Comparison of ENCODE assay signal across 8 cellular contexts in the genomic region with DNA sequence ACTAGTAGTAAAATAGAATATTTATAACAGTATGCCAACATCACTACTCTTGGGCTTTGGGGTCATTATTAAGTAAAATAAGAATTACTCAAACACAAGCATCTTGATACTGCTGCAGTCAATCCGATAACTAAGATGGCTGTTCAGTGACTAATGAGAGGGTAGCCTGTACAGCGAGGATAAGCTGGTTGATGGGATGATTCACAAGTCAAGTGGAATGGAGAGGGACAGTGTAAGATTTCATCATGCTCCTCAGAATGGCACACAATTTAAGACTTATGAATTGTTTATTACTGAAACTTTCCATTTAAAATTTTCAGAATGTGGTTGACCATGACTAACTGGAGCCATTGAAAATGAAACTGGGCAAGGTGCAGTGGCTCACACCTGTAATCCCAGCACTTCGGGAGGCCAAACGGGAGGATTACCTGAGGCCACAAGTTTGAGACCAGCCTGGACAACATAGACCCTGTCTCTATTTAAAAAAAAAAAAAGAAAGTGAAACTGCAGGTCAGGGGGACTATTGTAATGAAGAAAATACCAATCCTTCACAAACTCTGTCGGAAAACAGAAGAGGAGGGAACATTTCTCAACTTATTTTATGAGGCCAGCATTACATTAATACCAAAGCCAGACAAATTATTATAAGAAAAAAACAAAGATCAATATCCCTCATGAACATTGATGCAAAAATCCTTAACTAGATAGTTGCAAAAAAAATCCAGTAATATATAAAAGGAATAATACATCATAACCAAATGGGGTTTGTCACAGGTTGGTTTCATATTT. TPM values are rescaled to one million over a fixed set of nuclear protein-coding genes. Genes with fewer than 3 reads are reported as not detected.
DNase-seq lines count a peak whose midpoint lies in the region; ATAC-seq, FAIRE-seq and TF ChIP-seq lines count a peak whose summit lies in the region.

No MANE protein-coding gene starts in this region.

- H2BK20ac ChIP-seq in IMR-90 (ENCODE audit: low read depth, low read length) = no peak overlapping the region

- dilution Hi-C loops in IMR-90 (cut with HindIII; ENCODE audit: low sequenced_read_pairs, unreplicated experiment) = no loop called here

- no CpG with 5 or more reads among the region's 5 CpGs for WGBS in IMR-90 (ENCODE audit: extremely low coverage in 2 of 2, insufficient read length in 1 of 2), 2 experiments

- peaks cover 3% of the 10 kb centered on the region; the same call in 1 of the 2 replicates for H3K9me1 ChIP-seq in IMR-90 (ENCODE audit: insufficient read depth, low read length)

- TF ChIP-seq CTCF in IMR-90 (conservative IDR thresholded peaks at IDR 0.05; ENCODE audit: low read depth, low read length) (no peak), GM20000 (IDR thresholded peaks at IDR 0.05; ENCODE audit: extremely low read depth, missing control alignments) (no peak)

- intact Hi-C loops in IMR-90 (cut with micrococcal nuclease) = loop anchor here (5.0 kb wide), 1 partner anchor 61 kb away; no protein-coding TSS in a partner anchor

- no peak for TF ChIP-seq RAD21 in IMR-90 (IDR thresholded peaks at IDR 0.05; ENCODE audit: low read length)

- H3K36me3 Mint-ChIP-seq in activated T-cell treated with anti-CD3 and anti-CD28 coated beads, Interleukin-2, amount 50 U/mL, for 24 hours (ENCODE audit: low read depth) = peaks cover 53% of the 10 kb centered on the region
- H3K36me3 Mint-ChIP-seq in stimulated activated effector memory CD8-positive, alpha-beta T cell treated with anti-CD3 and anti-CD28 coated beads, Interleukin-12 subunit alpha, Interleukin-12 subunit beta, amount 100 ng/mL, for 72 hours = peaks cover 16% of the 10 kb centered on the region

- peak overlapping the region; percentile 93 for H3K27ac Mint-ChIP-seq in activated T-cell treated with anti-CD3 and anti-CD28 coated beads, Interleukin-2, amount 50 U/mL, for 24 hours
- peak overlapping the region; percentile 89 for H3K27ac Mint-ChIP-seq in stimulated activated effector memory CD8-positive, alpha-beta T cell treated with anti-CD3 and anti-CD28 coated beads, Interleukin-12 subunit alpha, Interleukin-12 subunit beta, amount 100 ng/mL, for 72 hours

- BruUV-seq in IMR-90 (replicated peaks; lab: Mats Ljungman, UMichigan) = no TSS peak

- peak; percentile 84 for ATAC-seq in IMR-90 (ENCODE audit: low read depth)
- peak; percentile 95 for ATAC-seq in stimulated activated effector memory CD8-positive, alpha-beta T cell treated with anti-CD3 and anti-CD28 coated beads, Interleukin-12 subunit alpha, Interleukin-12 subunit beta, amount 100 ng/mL, for 72 hours

- H3K79me1 ChIP-seq in IMR-90 (ENCODE audit: low read depth in 1 of 2, low read length in 2 of 2) = peaks cover 0 to 48% of the 10 kb centered on the region in 2 experiments; a peak in 3 of 4 replicates

- no peak for FAIRE-seq in frontal cortex (lab: Jason Lieb, UNC)

- H3K56ac ChIP-seq in IMR-90 (ENCODE audit: extremely low read depth, insufficient read depth, low read length) = no peak overlapping the region

- no peak overlapping the region for H2BK15ac ChIP-seq in IMR-90 (ENCODE audit: low read depth, low read length)

- peaks cover 75% of the 10 kb centered on the region for H3K4me1 Mint-ChIP-seq in activated T-cell treated with anti-CD3 and anti-CD28 coated beads, Interleukin-2, amount 50 U/mL, for 24 hours (ENCODE audit: low read depth)
- H3K4me1 Mint-ChIP-seq in stimulated activated effector memory CD8-positive, alpha-beta T cell treated with anti-CD3 and anti-CD28 coated beads, Interleukin-12 subunit alpha, Interleukin-12 subunit beta, amount 100 ng/mL, for 72 hours = peaks cover 62% of the 10 kb centered on the region

- no peaks in the 10 kb centered on the region for H3K9me3 ChIP-seq in IMR-90 (ENCODE audit: control insufficient read depth, insufficient read depth, low read length)

- peak overlapping the region; percentile 81 for H3K4me2 ChIP-seq in IMR-90 (ENCODE audit: low read depth, low read length)

- peak overlapping the region; percentile 11; the same call in 1 of the 2 replicates for H3K27ac ChIP-seq in IMR-90 (ENCODE audit: insufficient read depth, low read length)

- H3K36me3 ChIP-seq in IMR-90 (ENCODE audit: control insufficient read depth, insufficient read depth, low read length) = no peaks in the 10 kb centered on the region

- TF ChIP-seq POLR2A in IMR-90 (IDR thresholded peaks at IDR 0.05; ENCODE audit: low read depth, low read length) = no peak

- H3K4me1 ChIP-seq in IMR-90 (ENCODE audit: control insufficient read depth, insufficient read depth, low read length) = peaks cover 3% of the 10 kb centered on the region

- H4K20me1 ChIP-seq in IMR-90 (ENCODE audit: insufficient read depth, low read length) = peaks cover 28% of the 10 kb centered on the region

- peak overlapping the region; percentile 38 for H2BK5ac ChIP-seq in IMR-90 (ENCODE audit: low read depth, low read length, poor library complexity, severe bottlenecking)

- no peak overlapping the region; the same call in 1 of the 2 replicates for H3K9ac ChIP-seq in IMR-90 (ENCODE audit: low read depth, low read length)

- peak overlapping the region; percentile 15 for H3K4me3 Mint-ChIP-seq in activated T-cell treated with anti-CD3 and anti-CD28 coated beads, Interleukin-2, amount 50 U/mL, for 24 hours
- H3K4me3 Mint-ChIP-seq in stimulated activated effector memory CD8-positive, alpha-beta T cell treated with anti-CD3 and anti-CD28 coated beads, Interleukin-12 subunit alpha, Interleukin-12 subunit beta, amount 100 ng/mL, for 72 hours = no peak overlapping the region

- H4K8ac ChIP-seq in IMR-90 (ENCODE audit: low read depth in 2 of 2, low read length in 2 of 2) = peak overlapping the region in 1 of 2 experiments; percentile 37; a peak in 2 of 4 replicates

- no peaks in the 10 kb centered on the region for H3K9me3 Mint-ChIP-seq in activated T-cell treated with anti-CD3 and anti-CD28 coated beads, Interleukin-2, amount 50 U/mL, for 24 hours
- H3K9me3 Mint-ChIP-seq in stimulated activated effector memory CD8-positive, alpha-beta T cell treated with anti-CD3 and anti-CD28 coated beads, Interleukin-12 subunit alpha, Interleukin-12 subunit beta, amount 100 ng/mL, for 72 hours = no peaks in the 10 kb centered on the region

- no peak overlapping the region for H3K23ac ChIP-seq in IMR-90 (ENCODE audit: low read depth, low read length)

- no peak overlapping the region; the same call in 1 of the 2 replicates for H3K4me3 ChIP-seq in IMR-90 (ENCODE audit: insufficient read depth, low read depth, low read length)

- no peaks in the 10 kb centered on the region for H3K27me3 ChIP-seq in IMR-90 (ENCODE audit: control insufficient read depth, insufficient read depth, low read length)

- no peak overlapping the region for H2AFZ ChIP-seq in IMR-90 (replicated peaks; ENCODE audit: low read length, poor library complexity)

- H3K18ac ChIP-seq in IMR-90 (ENCODE audit: low read depth, low read length) = no peak overlapping the region

- H3K4ac ChIP-seq in IMR-90 (ENCODE audit: low read depth, low read length) = peak overlapping the region; percentile 64

- H4K91ac ChIP-seq in IMR-90 (ENCODE audit: insufficient read depth, low read depth, low read length) = no peak overlapping the region

- CTCF ChIA-PET in IMR-90 (lab: Yijun Ruan, JAX) = no interaction called here

- H2BK120ac ChIP-seq in IMR-90 (ENCODE audit: low read depth, low read length) = no peak overlapping the region

- H3K14ac ChIP-seq in IMR-90 (replicated peaks; ENCODE audit: low read depth, low read length) = no peak overlapping the region

- POLR2A ChIA-PET in IMR-90 (lab: Charles Lee; ENCODE audit: unreplicated experiment) = no interaction called here

- in situ Hi-C loops in IMR-90 (cut with MboI; ENCODE audit: low sequenced_read_pairs) = no loop called here

- H3K27me3 Mint-ChIP-seq in activated T-cell treated with anti-CD3 and anti-CD28 coated beads, Interleukin-2, amount 50 U/mL, for 24 hours = no peaks in the 10 kb centered on the region

- no peak for DNase-seq in activated T-cell treated with anti-CD3 and anti-CD28 coated beads, Interleukin-2, amount 50 U/mL, for 24 hours
- DNase-seq in activated T-cell treated with anti-CD3 and anti-CD28 coated beads for 4 hours (no peak), IMR-90 (peak; percentile 90), astrocyte of the hippocampus (ENCODE audit: low read depth, low spot score) (peak; percentile 77), frontal cortex (ENCODE audit: low spot score in 2 of 2) (no peak), AML-193 (lab: John Stamatoyannopoulos, UW) (no peak), GM20000 (ENCODE audit: low spot score) (no peak)
- no peak for DNase-seq in stimulated activated effector memory CD8-positive, alpha-beta T cell treated with anti-CD3 and anti-CD28 coated beads, Interleukin-12 subunit alpha, Interleukin-12 subunit beta, amount 100 ng/mL, for 72 hours (ENCODE audit: low spot score in 2 of 2)

- no peak overlapping the region for H4K5ac ChIP-seq in IMR-90 (ENCODE audit: low read depth, low read length)

- H2AK5ac ChIP-seq in IMR-90 (ENCODE audit: low read depth, low read length) = peak overlapping the region; percentile 49; the same call in 1 of the 2 replicates

- H2AK9ac ChIP-seq in IMR-90 (replicated peaks; ENCODE audit: low read depth, low read length, poor library complexity) = no peak overlapping the region

TF ChIP-seq in IMR-90, 13 proteins besides CTCF, POLR2A, EP300 and RAD21 (continues in another document):
- TF ChIP-seq, protein P1, sequence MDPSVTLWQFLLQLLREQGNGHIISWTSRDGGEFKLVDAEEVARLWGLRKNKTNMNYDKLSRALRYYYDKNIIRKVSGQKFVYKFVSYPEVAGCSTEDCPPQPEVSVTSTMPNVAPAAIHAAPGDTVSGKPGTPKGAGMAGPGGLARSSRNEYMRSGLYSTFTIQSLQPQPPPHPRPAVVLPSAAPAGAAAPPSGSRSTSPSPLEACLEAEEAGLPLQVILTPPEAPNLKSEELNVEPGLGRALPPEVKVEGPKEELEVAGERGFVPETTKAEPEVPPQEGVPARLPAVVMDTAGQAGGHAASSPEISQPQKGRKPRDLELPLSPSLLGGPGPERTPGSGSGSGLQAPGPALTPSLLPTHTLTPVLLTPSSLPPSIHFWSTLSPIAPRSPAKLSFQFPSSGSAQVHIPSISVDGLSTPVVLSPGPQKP (IDR thresholded peaks at IDR 0.05; ENCODE audit: borderline replicate concordance, low read depth, low read length) = no peak
- TF ChIP-seq MXI1 (IDR thresholded peaks at IDR 0.05; ENCODE audit: borderline replicate concordance, low read depth, low read length) (no peak), NFE2L2 (IDR thresholded peaks at IDR 0.05; ENCODE audit: low read depth, low read length) (no peak), FOS (IDR thresholded peaks at IDR 0.05; ENCODE audit: low read depth, low read length) (peak; percentile 49; the same call in 1 of the 2 replicates), MAFK (IDR thresholded peaks at IDR 0.05; ENCODE audit: low read depth, low read length) (no peak)

RNA-seq across cellular contexts. Expression of gene AVL9, which starts 11.2 kb away (rescaled TPM):
- total RNA-seq in IMR-90 (2012; rRNA removed) (21.7 and 23.6 TPM in 2 replicates), frontal cortex (70.1 TPM)
- polyA plus RNA-seq in IMR-90 (2012; rRNA removed) = 8.8 and 13.1 TPM in 2 replicates
- polyA plus RNA-seq in IMR-90 (2012; cell fraction: cytosol; rRNA removed) = 3.3 and 6.3 TPM in 2 replicates
- 4.2 and 18.6 TPM in 2 replicates for polyA plus RNA-seq in IMR-90 (2012; cell fraction: nucleus; rRNA removed; ENCODE audit: low replicate concordance)

RNA-seq across cellular contexts. Expression of gene LSM5, which starts 16.3 kb away (rescaled TPM):
- total RNA-seq in IMR-90 (2012; rRNA removed) = 5.0 and 36.4 TPM in 2 replicates
- polyA plus RNA-seq in IMR-90 (2012; rRNA removed) = 18.9 and 26.5 TPM in 2 replicates
- 1.0 and 1.3 TPM in 2 replicates for polyA plus RNA-seq in IMR-90 (2012; cell fraction: cytosol; rRNA removed)
- polyA plus RNA-seq in IMR-90 (2012; cell fraction: nucleus; rRNA removed; ENCODE audit: low replicate concordance) = 3.8 and 7.8 TPM in 2 replicates
- 28.9 TPM for total RNA-seq in frontal cortex

Comparison
In these comparisons a context has a peak if more than half of its experiments do, and no peak if none do; other contexts are left out.
1. DNase-seq: peak in IMR-90 (single experiment) and astrocyte of the hippocampus (single experiment); none in activated T-cell treated with anti-CD3 and anti-CD28 coated beads, Interleukin-2, amount 50 U/mL, for 24 hours (single experiment), activated T-cell treated with anti-CD3 and anti-CD28 coated beads for 4 hours (single experiment), stimulated activated effector memory CD8-positive, alpha-beta T cell treated with anti-CD3 and anti-CD28 coated beads, Interleukin-12 subunit alpha, Interleukin-12 subunit beta, amount 100 ng/mL, for 72 hours (0 of 2), frontal cortex (0 of 2), AML-193 (0 of 2) and GM20000 (single experiment).